7 cellular contexts compared by ENCODE assay signal in genomic region chr1:6599141-6599975, GRCh38. TPM values are rescaled to one million over a fixed set of nuclear protein-coding genes. Genes with fewer than 3 reads are reported as not detected.
DNase-seq lines count a peak whose midpoint lies in the region; ATAC-seq and TF ChIP-seq lines count a peak whose summit lies in the region.

No MANE protein-coding gene starts in this region.

- H3K9me3 ChIP-seq in BE2C: no peaks in the 10 kb centered on the region

- no peak for TF ChIP-seq CTCF in foreskin keratinocyte (conservative IDR thresholded peaks at IDR 0.05)
- no peak for TF ChIP-seq CTCF in BE2C (IDR thresholded peaks at IDR 0.05; ENCODE audit: low read depth, low read length)

- ATAC-seq in foreskin keratinocyte: peak; percentile 53
- ATAC-seq in GM21576 (IDR thresholded peaks at IDR 0.05; ENCODE audit: unreplicated experiment): no peak

- H3K4me1 ChIP-seq in foreskin keratinocyte (peaks cover 11% of the 10 kb centered on the region), BE2C (no peaks in the 10 kb centered on the region; the same call in 1 of the 2 replicates)

- peak overlapping the region; percentile 89 for H3K27ac ChIP-seq in foreskin keratinocyte

- peak; percentile 78 for DNase-seq in MV-4-11 (lab: John Stamatoyannopoulos, UW)
- DNase-seq in activated T-cell treated with anti-CD3 and anti-CD28 coated beads for 48 hours (ENCODE audit: low read depth): peak; percentile 43
- DNase-seq in foreskin keratinocyte: peak in 1 of 2 donors; percentile 74
- peak; percentile 56 for DNase-seq in stimulated activated CD4-positive, alpha-beta T cell treated with anti-CD3 and anti-CD28 coated beads, Interleukin-12 subunit alpha, Interleukin-12 subunit beta, amount 100 ng/mL, for 4 hours
- no peak for DNase-seq in NCI-H1694 treated with DMSO at 0.1 percent for 48 hours (lab: John Stamatoyannopoulos, UW)
- DNase-seq in BE2C: no peak

- peaks cover 20% of the 10 kb centered on the region for H3K36me3 ChIP-seq in BE2C

- no peaks in the 10 kb centered on the region for H3K27me3 ChIP-seq in foreskin keratinocyte
- H3K27me3 ChIP-seq in BE2C: no peaks in the 10 kb centered on the region

- H3K4me3 ChIP-seq in BE2C (ENCODE audit: low read depth, low read length): no peak overlapping the region

RNA-seq across cellular contexts. Expression of gene KLHL21, which starts 3.3 kb away (rescaled TPM):
- total RNA-seq in foreskin keratinocyte: 41.8 and 52.0 TPM in 2 replicates
- polyA plus RNA-seq in foreskin keratinocyte: 25.4 and 29.4 TPM in 2 replicates
- 22.7 TPM for polyA plus RNA-seq in BE2C (2012; ENCODE audit: insufficient read depth, insufficient read length, low read depth)

RNA-seq across cellular contexts. Expression of gene PHF13, which starts 14.2 kb away (rescaled TPM):
- total RNA-seq in foreskin keratinocyte: 15.3 and 16.3 TPM in 2 replicates
- 8.2 and 9.9 TPM in 2 replicates for polyA plus RNA-seq in foreskin keratinocyte
- 5.9 TPM for polyA plus RNA-seq in BE2C (2012; ENCODE audit: insufficient read depth, insufficient read length, low read depth)

RNA-seq across cellular contexts. Expression of gene ZBTB48, which starts 19.6 kb away (rescaled TPM):
- 14.6 and 15.3 TPM in 2 replicates for total RNA-seq in foreskin keratinocyte
- 13.4 and 14.7 TPM in 2 replicates for polyA plus RNA-seq in foreskin keratinocyte
- polyA plus RNA-seq in BE2C (2012; ENCODE audit: insufficient read depth, insufficient read length, low read depth): 54.3 TPM

RNA-seq across cellular contexts. Expression of gene THAP3, which starts 25.3 kb away (rescaled TPM):
- 15.3 and 15.4 TPM in 2 replicates for total RNA-seq in foreskin keratinocyte
- polyA plus RNA-seq in foreskin keratinocyte: 16.8 and 18.6 TPM in 2 replicates
- 34.0 TPM for polyA plus RNA-seq in BE2C (2012; ENCODE audit: insufficient read depth, insufficient read length, low read depth)

RNA-seq across cellular contexts. Expression of gene TAS1R1, which starts 44.3 kb away (rescaled TPM):
- total RNA-seq in foreskin keratinocyte: not detected in 2 replicates
- polyA plus RNA-seq in foreskin keratinocyte: not detected in 2 replicates
- not detected for polyA plus RNA-seq in BE2C (2012; ENCODE audit: insufficient read depth, insufficient read length, low read depth)

Comparison
In these comparisons a context has a peak if more than half of its experiments do, and no peak if none do; other contexts are left out.
1. DNase-seq: peak in MV-4-11 (single experiment), activated T-cell treated with anti-CD3 and anti-CD28 coated beads for 48 hours (single experiment) and stimulated activated CD4-positive, alpha-beta T cell treated with anti-CD3 and anti-CD28 coated beads, Interleukin-12 subunit alpha, Interleukin-12 subunit beta, amount 100 ng/mL, for 4 hours (single experiment); none in NCI-H1694 treated with DMSO at 0.1 percent for 48 hours (single experiment) and BE2C (single experiment).